ENCODE assay signal across 12 cellular contexts in genomic region chr11:8610532-8611116, GRCh38. TPM values are rescaled to one million over a fixed set of nuclear protein-coding genes. Genes with fewer than 3 reads are reported as not detected.
A peak's percentile ranks its signal among the peaks of the same experiment; 100 is the strongest.
DNase-seq lines count a peak whose midpoint lies in the region; ATAC-seq, FAIRE-seq and TF ChIP-seq lines count a peak whose summit lies in the region.
"Had no signal": no experiment of that assay in that cellular context is flagged by ENCODE, and none has a peak within 500 bp of the region (broad histone marks: within the 10 kb centered on the region; RNA-seq: fewer than 3 reads in every experiment).

No MANE protein-coding gene starts in this region.

- intact Hi-C loops in IMR-90 (cut with micrococcal nuclease), result no loop called here
- intact Hi-C loops in activated T-helper 2 cell treated with anti-CD3 and anti-CD28 coated beads, Interferon-gamma antibody, Interleukin-2, Interleukin-4, amounts not matched to agents 10 μg/mL and 5 μg/mL and 100 μg/mL, durations not matched to agents 14 hours and 24 hours and 36 hours (cut with micrococcal nuclease), result no loop called here
- intact Hi-C loops in naive thymus-derived CD4-positive, alpha-beta T cell (cut with micrococcal nuclease), result loop anchor here in 1 of 2 donors (2.0 to 5.0 kb wide), 2 partner anchors 72 to 352 kb away; partner anchors contain the start of genes RPL27A, TMEM9B and TRIM66

- H2AFZ ChIP-seq in IMR-90 (replicated peaks; ENCODE audit: low read length, poor library complexity), result no peak overlapping the region

- peaks cover 2% of the 10 kb centered on the region for H3K4me1 ChIP-seq in IMR-90 (ENCODE audit: control insufficient read depth, insufficient read depth, low read length)
- H3K4me1 ChIP-seq in naive thymus-derived CD4-positive, alpha-beta T cell (ENCODE audit: control insufficient read depth in 2 of 2, insufficient read depth in 2 of 2, low read length in 2 of 2), result peaks cover 0 to 3% of the 10 kb centered on the region in 2 donors

- no peak overlapping the region for H4K5ac ChIP-seq in IMR-90 (ENCODE audit: low read depth, low read length)

- POLR2A ChIA-PET in IMR-90 (lab: Charles Lee; ENCODE audit: unreplicated experiment), result no interaction called here
- POLR2A ChIA-PET in naive thymus-derived CD4-positive, alpha-beta T cell (lab: Charles Lee), result no interaction called here

- H4K91ac ChIP-seq in IMR-90 (ENCODE audit: insufficient read depth, low read depth, low read length), result no peak overlapping the region

- H3K36me3 ChIP-seq in IMR-90 (ENCODE audit: control insufficient read depth, insufficient read depth, low read length), result peaks cover 4% of the 10 kb centered on the region
- peaks cover 0 to 7% (median 0%) of the 10 kb centered on the region in 3 experiments for H3K36me3 ChIP-seq in naive thymus-derived CD4-positive, alpha-beta T cell (ENCODE audit: control insufficient read depth in 2 of 3, insufficient read depth in 3 of 3, low read length in 3 of 3)

- H2BK120ac ChIP-seq in IMR-90 (ENCODE audit: low read depth, low read length), result no peak overlapping the region

- dilution Hi-C loops in IMR-90 (cut with HindIII; ENCODE audit: low sequenced_read_pairs, unreplicated experiment), result no loop called here

- no peak overlapping the region for H2BK15ac ChIP-seq in IMR-90 (ENCODE audit: low read depth, low read length)

- CTCF ChIA-PET in IMR-90 (lab: Yijun Ruan, JAX), result no interaction called here
- CTCF ChIA-PET in naive thymus-derived CD4-positive, alpha-beta T cell (lab: Charles Lee), result interaction anchor here (0.6 kb wide), 1 partner anchor 1905 kb away, joined by 4 read pairs; no protein-coding TSS in a partner anchor

- ATAC-seq in IMR-90 (ENCODE audit: low read depth) (no peak), GM21423 (IDR thresholded peaks at IDR 0.05; ENCODE audit: unreplicated experiment) (no peak)
- ATAC-seq in naive thymus-derived CD4-positive, alpha-beta T cell, result peak; percentile 72
- ATAC-seq: mucosa of descending colon had no signal

- H3K27ac Mint-ChIP-seq in activated T-helper 2 cell treated with anti-CD3 and anti-CD28 coated beads, Interferon-gamma antibody, Interleukin-2, Interleukin-4, amounts not matched to agents 10 μg/mL and 5 μg/mL and 100 μg/mL, durations not matched to agents 14 hours and 24 hours and 36 hours, result no peak overlapping the region
- H3K27ac Mint-ChIP-seq in naive thymus-derived CD4-positive, alpha-beta T cell, result peak overlapping the region in 7 of 9 donors; percentile 26 to 87 (median 72)
- H3K27ac Mint-ChIP-seq: stimulated activated naive B cell treated with anti-CD40 and anti-IgM and Interleukin-4, amounts not matched to agents 10 μg/mL and 1 μg/mL and 100 μg/mL, for 72 hours had no signal

- no peak overlapping the region for H2BK5ac ChIP-seq in IMR-90 (ENCODE audit: low read depth, low read length, poor library complexity, severe bottlenecking)

- H3K56ac ChIP-seq in IMR-90 (ENCODE audit: extremely low read depth, insufficient read depth, low read length), result no peak overlapping the region

- H3K9me3 ChIP-seq in IMR-90 (ENCODE audit: control insufficient read depth, insufficient read depth, low read length), result no peaks in the 10 kb centered on the region
- H3K9me3 ChIP-seq in naive thymus-derived CD4-positive, alpha-beta T cell (ENCODE audit: control insufficient read depth in 2 of 3, low read length in 3 of 3), result no peaks in the 10 kb centered on the region
- H3K9me3 ChIP-seq: mucosa of descending colon had no signal

- no peaks in the 10 kb centered on the region for H4K20me1 ChIP-seq in IMR-90 (ENCODE audit: insufficient read depth, low read length)

- in situ Hi-C loops in IMR-90 (cut with MboI; ENCODE audit: low sequenced_read_pairs), result no loop called here

- H3K36me3 Mint-ChIP-seq in activated T-helper 2 cell treated with anti-CD3 and anti-CD28 coated beads, Interferon-gamma antibody, Interleukin-2, Interleukin-4, amounts not matched to agents 10 μg/mL and 5 μg/mL and 100 μg/mL, durations not matched to agents 14 hours and 24 hours and 36 hours (ENCODE audit: low read depth), result no peaks in the 10 kb centered on the region
- H3K36me3 Mint-ChIP-seq in naive thymus-derived CD4-positive, alpha-beta T cell, result peaks cover 0 to 20% (median 7%) of the 10 kb centered on the region in 5 donors

- no peak overlapping the region for H3K4me3 ChIP-seq in IMR-90 (ENCODE audit: insufficient read depth, low read depth, low read length)
- H3K4me3 ChIP-seq in naive thymus-derived CD4-positive, alpha-beta T cell (ENCODE audit: low read length), result no peak overlapping the region
- H3K4me3 ChIP-seq: mucosa of descending colon had no signal

- H3K27ac ChIP-seq in IMR-90 (ENCODE audit: insufficient read depth, low read length), result no peak overlapping the region
- H3K27ac ChIP-seq in naive thymus-derived CD4-positive, alpha-beta T cell (ENCODE audit: low read depth, low read length), result no peak overlapping the region

- no peak overlapping the region for H4K8ac ChIP-seq in IMR-90 (ENCODE audit: low read depth in 2 of 2, low read length in 2 of 2)

- TF ChIP-seq RAD21 in IMR-90 (IDR thresholded peaks at IDR 0.05; ENCODE audit: low read length), result no peak

- H3K27me3 ChIP-seq in IMR-90 (ENCODE audit: control insufficient read depth, insufficient read depth, low read length), result no peaks in the 10 kb centered on the region
- no peaks in the 10 kb centered on the region for H3K27me3 ChIP-seq in naive thymus-derived CD4-positive, alpha-beta T cell (ENCODE audit: control insufficient read depth in 2 of 2, insufficient read depth in 2 of 2, low read length in 2 of 2)

- peaks cover 3% of the 10 kb centered on the region for H3K4me1 Mint-ChIP-seq in activated T-helper 2 cell treated with anti-CD3 and anti-CD28 coated beads, Interferon-gamma antibody, Interleukin-2, Interleukin-4, amounts not matched to agents 10 μg/mL and 5 μg/mL and 100 μg/mL, durations not matched to agents 14 hours and 24 hours and 36 hours (ENCODE audit: low read depth)
- peaks cover 0 to 12% (median 11%) of the 10 kb centered on the region in 7 donors for H3K4me1 Mint-ChIP-seq in naive thymus-derived CD4-positive, alpha-beta T cell
- H3K4me1 Mint-ChIP-seq: stimulated activated naive B cell treated with anti-CD40 and anti-IgM and Interleukin-4, amounts not matched to agents 10 μg/mL and 1 μg/mL and 100 μg/mL, for 72 hours had no signal

- BruUV-seq in IMR-90 (replicated peaks; lab: Mats Ljungman, UMichigan), result no TSS peak

- no peak overlapping the region for H3K23ac ChIP-seq in IMR-90 (ENCODE audit: low read depth, low read length)

- no peak overlapping the region for H2BK20ac ChIP-seq in IMR-90 (ENCODE audit: low read depth, low read length)

- H2AK9ac ChIP-seq in IMR-90 (replicated peaks; ENCODE audit: low read depth, low read length, poor library complexity), result no peak overlapping the region

- H3K14ac ChIP-seq in IMR-90 (replicated peaks; ENCODE audit: low read depth, low read length), result no peak overlapping the region

- no peak overlapping the region for H3K4me2 ChIP-seq in IMR-90 (ENCODE audit: low read depth, low read length)

- no CpG with 5 or more reads among the region's 7 CpGs for WGBS in IMR-90 (ENCODE audit: extremely low coverage in 2 of 2, insufficient read length in 1 of 2), 2 experiments

- no peak for TF ChIP-seq POLR2A in IMR-90 (IDR thresholded peaks at IDR 0.05; ENCODE audit: low read depth, low read length)

- H3K4ac ChIP-seq in IMR-90 (ENCODE audit: low read depth, low read length), result no peak overlapping the region; the same call in 1 of the 2 replicates

- TF ChIP-seq CTCF in IMR-90 (conservative IDR thresholded peaks at IDR 0.05; ENCODE audit: low read depth, low read length), result no peak

- no peak for FAIRE-seq in frontal cortex (lab: Jason Lieb, UNC)
- FAIRE-seq: small intestine had no signal

- H2AK5ac ChIP-seq in IMR-90 (ENCODE audit: low read depth, low read length), result peak overlapping the region; percentile 24; the same call in 1 of the 2 replicates

- H3K27me3 Mint-ChIP-seq in activated T-helper 2 cell treated with anti-CD3 and anti-CD28 coated beads, Interferon-gamma antibody, Interleukin-2, Interleukin-4, amounts not matched to agents 10 μg/mL and 5 μg/mL and 100 μg/mL, durations not matched to agents 14 hours and 24 hours and 36 hours (ENCODE audit: low read depth), result peaks cover 8% of the 10 kb centered on the region
- peaks cover 0 to 8% (median 0%) of the 10 kb centered on the region in 5 donors for H3K27me3 Mint-ChIP-seq in naive thymus-derived CD4-positive, alpha-beta T cell

- DNase-seq in NCI-H526 (lab: John Stamatoyannopoulos, UW), result peak; percentile 16 to 49
- no peak for DNase-seq in NCI-H526 treated with DMSO at 0.1 percent for 48 hours (lab: John Stamatoyannopoulos, UW)
- DNase-seq in IMR-90, result no peak
- peak; percentile 45 for DNase-seq in activated T-helper 2 cell treated with anti-CD3 and anti-CD28 coated beads, Interferon-gamma antibody, Interleukin-2, Interleukin-4, amounts not matched to agents 10 μg/mL and 5 μg/mL and 100 μg/mL, durations not matched to agents 14 hours and 24 hours and 36 hours (ENCODE audit: low spot score)
- peak in 8 of 9 donors; percentile 11 to 56 (median 32) for DNase-seq in naive thymus-derived CD4-positive, alpha-beta T cell
- DNase-seq in frontal cortex (ENCODE audit: low spot score in 2 of 2), result no peak
- DNase-seq in UCSD-AML1 (lab: John Stamatoyannopoulos, UW; ENCODE audit: unreplicated experiment), result no peak
- DNase-seq: mucosa of descending colon; NCI-H82; small intestine; stimulated activated naive B cell treated with anti-CD40 and anti-IgM and Interleukin-4, amounts not matched to agents 10 μg/mL and 1 μg/mL and 100 μg/mL, for 72 hours had no signal

- no peak overlapping the region for H3K4me3 Mint-ChIP-seq in activated T-helper 2 cell treated with anti-CD3 and anti-CD28 coated beads, Interferon-gamma antibody, Interleukin-2, Interleukin-4, amounts not matched to agents 10 μg/mL and 5 μg/mL and 100 μg/mL, durations not matched to agents 14 hours and 24 hours and 36 hours (ENCODE audit: low read depth)
- H3K4me3 Mint-ChIP-seq in naive thymus-derived CD4-positive, alpha-beta T cell, result peak overlapping the region in 1 of 10 donors; percentile 27
- H3K4me3 Mint-ChIP-seq: stimulated activated naive B cell treated with anti-CD40 and anti-IgM and Interleukin-4, amounts not matched to agents 10 μg/mL and 1 μg/mL and 100 μg/mL, for 72 hours had no signal

- no peaks in the 10 kb centered on the region for H3K79me1 ChIP-seq in IMR-90 (ENCODE audit: low read depth in 1 of 2, low read length in 2 of 2)

- no peak overlapping the region for H3K9ac ChIP-seq in IMR-90 (ENCODE audit: low read depth, low read length)

- H3K9me3 Mint-ChIP-seq in activated T-helper 2 cell treated with anti-CD3 and anti-CD28 coated beads, Interferon-gamma antibody, Interleukin-2, Interleukin-4, amounts not matched to agents 10 μg/mL and 5 μg/mL and 100 μg/mL, durations not matched to agents 14 hours and 24 hours and 36 hours, result no peaks in the 10 kb centered on the region
- peaks cover 0 to 1% (median 0%) of the 10 kb centered on the region in 11 donors for H3K9me3 Mint-ChIP-seq in naive thymus-derived CD4-positive, alpha-beta T cell
- H3K9me3 Mint-ChIP-seq: stimulated activated naive B cell treated with anti-CD40 and anti-IgM and Interleukin-4, amounts not matched to agents 10 μg/mL and 1 μg/mL and 100 μg/mL, for 72 hours had no signal

- H3K18ac ChIP-seq in IMR-90 (ENCODE audit: low read depth, low read length), result no peak overlapping the region

- 0 out of 2 replicates have a peak, but pooled peaks cover 5% of the 10 kb centered on the region for H3K9me1 ChIP-seq in IMR-90 (ENCODE audit: insufficient read depth, low read length)

RNA-seq across cellular contexts. Expression of gene STK33, which starts 16.6 kb away (rescaled TPM):
- total RNA-seq in IMR-90 (2012; rRNA removed) (2.3 and 2.5 TPM in 2 replicates), frontal cortex (7.3 TPM)
- 2.4 and 2.6 TPM in 2 replicates for polyA plus RNA-seq in IMR-90 (2012; rRNA removed)
- polyA plus RNA-seq in IMR-90 (2012; cell fraction: cytosol; rRNA removed), result 0.61 and 0.91 TPM in 2 replicates
- polyA plus RNA-seq in IMR-90 (2012; cell fraction: nucleus; rRNA removed; ENCODE audit: low replicate concordance), result 1.6 and 9.7 TPM in 2 replicates
- 0.11 and 0.62 TPM in 2 replicates for total RNA-seq in activated T-helper 2 cell treated with anti-CD3 and anti-CD28 coated beads, Interferon-gamma antibody, Interleukin-2, Interleukin-4, amounts not matched to agents 10 μg/mL and 5 μg/mL and 100 μg/mL, durations not matched to agents 14 hours and 24 hours and 36 hours
- 1 to 10 TPM in 1 of 5 experiments, under 1 TPM in 2, not detected in 2; 0.19 to 1.2 (median 0.61) TPM for total RNA-seq in naive thymus-derived CD4-positive, alpha-beta T cell
- polyA plus RNA-seq in naive thymus-derived CD4-positive, alpha-beta T cell, result not detected

Comparison
In these comparisons a context has a peak if more than half of its experiments do, and no peak if none do; other contexts are left out.
1. DNase-seq: peak in NCI-H526 (2 of 2), activated T-helper 2 cell treated with anti-CD3 and anti-CD28 coated beads, Interferon-gamma antibody, Interleukin-2, Interleukin-4, amounts not matched to agents 10 μg/mL and 5 μg/mL and 100 μg/mL, durations not matched to agents 14 hours and 24 hours and 36 hours (single experiment) and naive thymus-derived CD4-positive, alpha-beta T cell (8 of 9); none in NCI-H526 treated with DMSO at 0.1 percent for 48 hours (single experiment), IMR-90 (single experiment), frontal cortex (0 of 2) and UCSD-AML1 (single experiment).